ENCODE assay signal across 8 cellular contexts in genomic region chr1:32335951-32336867, GRCh38. TPM values are rescaled to one million over a fixed set of nuclear protein-coding genes. Genes with fewer than 3 reads are reported as not detected.
DNase-seq lines count a peak whose midpoint lies in the region; ATAC-seq and TF ChIP-seq lines count a peak whose summit lies in the region.

A gene with protein sequence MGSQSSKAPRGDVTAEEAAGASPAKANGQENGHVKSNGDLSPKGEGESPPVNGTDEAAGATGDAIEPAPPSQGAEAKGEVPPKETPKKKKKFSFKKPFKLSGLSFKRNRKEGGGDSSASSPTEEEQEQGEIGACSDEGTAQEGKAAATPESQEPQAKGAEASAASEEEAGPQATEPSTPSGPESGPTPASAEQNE (minus strand): TSS chr1:32336233. CDS start chr1:32336033, 200 bp downstream.

- H3K4me2 ChIP-seq in hepatocyte, result peak within 1 kb of the TSS; percentile 94

- no peak for ATAC-seq in GM18511 (IDR thresholded peaks at IDR 0.05; ENCODE audit: unreplicated experiment)

- H3K4me3 Mint-ChIP-seq in T-helper 2 cell treated with Interferon-gamma antibody and Interleukin-4, amounts not matched to agents 5 μg/mL and 100 μg/mL, for 36 hours, result peak within 1 kb of the TSS; percentile 87

- H3K9me2 ChIP-seq in hepatocyte (replicated peaks; ENCODE audit: insufficient read depth), result no peaks in the 10 kb centered on the region

- peaks cover 18% of the 10 kb centered on the region for H4K20me1 ChIP-seq in hepatocyte (ENCODE audit: insufficient read depth, poor library complexity, severe bottlenecking)

- H3K9me3 ChIP-seq in hepatocyte (ENCODE audit: low read depth), result no peaks in the 10 kb centered on the region

- DNase-seq in DMS79 (lab: John Stamatoyannopoulos, UW) (peak; percentile 52), H4 (ENCODE audit: low spot score) (no peak), NCI-H1092 treated with DMSO at 0.1 percent for 48 hours (lab: John Stamatoyannopoulos, UW) (peak; percentile 83), hepatocyte (ENCODE audit: low spot score) (peak; percentile 89), retina (peak; percentile 93)
- DNase-seq in T-helper 2 cell treated with Interferon-gamma antibody and Interleukin-4, amounts not matched to agents 5 μg/mL and 100 μg/mL, for 36 hours (ENCODE audit: low spot score), result peak; percentile 80

- H3K4me1 Mint-ChIP-seq in T-helper 2 cell treated with Interferon-gamma antibody and Interleukin-4, amounts not matched to agents 5 μg/mL and 100 μg/mL, for 36 hours (ENCODE audit: low read depth), result peaks cover 33% of the 10 kb centered on the region

- 7% methylated on average over 44 of the region's 88 CpGs for WGBS in hepatocyte (ENCODE audit: low lambda C conversion rate, missing lambda C conversion rate)

- TF ChIP-seq CTCF in hepatocyte (IDR thresholded peaks at IDR 0.05; ENCODE audit: poor library complexity), result no peak

- H3K27ac Mint-ChIP-seq in T-helper 2 cell treated with Interferon-gamma antibody and Interleukin-4, amounts not matched to agents 5 μg/mL and 100 μg/mL, for 36 hours, result peak within 1 kb of the TSS; percentile 63

- peak within 1 kb of the TSS; percentile 16 for H2AFZ ChIP-seq in hepatocyte

- no peaks in the 10 kb centered on the region for H3K9me3 Mint-ChIP-seq in T-helper 2 cell treated with Interferon-gamma antibody and Interleukin-4, amounts not matched to agents 5 μg/mL and 100 μg/mL, for 36 hours

- H3K36me3 Mint-ChIP-seq in T-helper 2 cell treated with Interferon-gamma antibody and Interleukin-4, amounts not matched to agents 5 μg/mL and 100 μg/mL, for 36 hours (ENCODE audit: low read depth), result peaks cover 27% of the 10 kb centered on the region

- H3K27me3 ChIP-seq in hepatocyte, result no peaks in the 10 kb centered on the region

- no peaks in the 10 kb centered on the region for H3K27me3 Mint-ChIP-seq in T-helper 2 cell treated with Interferon-gamma antibody and Interleukin-4, amounts not matched to agents 5 μg/mL and 100 μg/mL, for 36 hours (ENCODE audit: low read depth)

- peaks cover 34% of the 10 kb centered on the region for H3K79me2 ChIP-seq in hepatocyte

- peak within 1 kb of the TSS; percentile 98 for H3K4me3 ChIP-seq in hepatocyte

- H3K4me1 ChIP-seq in hepatocyte (ENCODE audit: insufficient read depth), result peaks cover 8% of the 10 kb centered on the region

- H3K36me3 ChIP-seq in hepatocyte (replicated peaks; ENCODE audit: insufficient read depth, low read depth), result no peaks in the 10 kb centered on the region

- peak within 1 kb of the TSS; percentile 87 for H3K27ac ChIP-seq in angular gyrus (ENCODE audit: low read depth, low read length)
- H3K27ac ChIP-seq in hepatocyte, result peak within 1 kb of the TSS; percentile 88

RNA-seq across cellular contexts. Expression of the gene that starts here (rescaled TPM):
- total RNA-seq in H4 (2014; rRNA removed; shearing (Covaris generic)), result 102 and 133 TPM in 2 replicates
- total RNA-seq in hepatocyte, result 143 and 149 TPM in 2 replicates
- 346 and 358 TPM in 2 replicates for polyA plus RNA-seq in hepatocyte
